18 cellular contexts compared by ENCODE assay signal in genomic region chr15:55084216-55084615, GRCh38.
"Had no signal": no experiment of that assay in that cellular context is flagged by ENCODE, and none has a peak within 500 bp of the region (broad histone marks: within the 10 kb centered on the region; RNA-seq: fewer than 3 reads in every experiment).

No MANE protein-coding gene starts in this region.

- DNase-seq: dermis blood vessel endothelial cell; dorsolateral prefrontal cortex; effector CD4-positive, alpha-beta T cell; effector memory CD4-positive, alpha-beta T cell; heart left ventricle; hypothalamus; left cardiac atrium; left lung; left ventricle myocardium superior; lower lobe of right lung; mesenchymal stem cell; midbrain; naive thymus-derived CD4-positive, alpha-beta T cell had no signal

- H3K4me3 ChIP-seq: coronary artery, dorsolateral prefrontal cortex, esophagus muscularis mucosa, gastroesophageal sphincter, heart left ventricle, hepatocyte, left lung, lower lobe of right lung had no signal

- H3K4me1 ChIP-seq: esophagus muscularis mucosa, foreskin keratinocyte, gastroesophageal sphincter, heart left ventricle, left lung, lower lobe of right lung had no signal

- H3K4me3 Mint-ChIP-seq: naive thymus-derived CD4-positive, alpha-beta T cell had no signal

- H3K4me1 Mint-ChIP-seq: naive thymus-derived CD4-positive, alpha-beta T cell had no signal

- H3K27ac ChIP-seq: coronary artery, dorsolateral prefrontal cortex, esophagus muscularis mucosa, foreskin keratinocyte, gastroesophageal sphincter, heart left ventricle, hepatocyte, left lung, lower lobe of right lung had no signal

- H3K4me2 ChIP-seq: hepatocyte had no signal

- ATAC-seq: foreskin keratinocyte; gastroesophageal sphincter; heart left ventricle; left cardiac atrium; left lung; left ventricle myocardium superior; lower lobe of right lung; naive thymus-derived CD4-positive, alpha-beta T cell had no signal

- H3K27ac Mint-ChIP-seq: naive thymus-derived CD4-positive, alpha-beta T cell had no signal

- H3K79me2 ChIP-seq: hepatocyte had no signal

- H3K27me3 ChIP-seq: dorsolateral prefrontal cortex, esophagus muscularis mucosa, foreskin keratinocyte, gastroesophageal sphincter, heart left ventricle, hepatocyte, left lung had no signal

- H3K36me3 ChIP-seq: esophagus muscularis mucosa, gastroesophageal sphincter, heart left ventricle, left lung, lower lobe of right lung had no signal
